In the genomic region with DNA sequence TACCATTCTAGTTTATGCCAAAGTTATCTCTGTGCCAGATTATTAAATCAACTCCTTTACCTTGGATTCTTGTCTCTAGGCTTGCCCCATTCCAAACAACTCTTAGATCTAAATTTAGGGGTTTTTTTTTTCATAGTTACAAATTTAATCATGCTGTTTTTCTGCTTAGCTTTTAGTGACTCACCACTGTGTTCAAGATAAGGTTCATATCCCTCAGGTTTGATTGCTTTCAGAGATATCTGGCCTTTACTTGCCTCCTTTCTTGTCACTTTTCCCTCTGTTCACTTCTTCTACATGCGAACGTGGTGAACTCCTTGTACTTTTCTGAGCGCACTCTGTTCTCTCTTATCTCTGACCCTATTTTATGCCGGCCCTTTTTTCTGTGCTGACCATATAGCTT, we compare ENCODE assay signal across 14 cellular contexts.
"Had no signal": no experiment of that assay in that cellular context is flagged by ENCODE, and none has a peak within 500 bp of the region (broad histone marks: within the 10 kb centered on the region; RNA-seq: fewer than 3 reads in every experiment).

No MANE protein-coding gene starts in this region.

- H3K27ac ChIP-seq: coronary artery, hepatocyte, ovary, tibial nerve, VCaP had no signal

- H3K9me3 ChIP-seq: ovary, tibial nerve had no signal

- H3K36me3 ChIP-seq: ovary had no signal

- H2AFZ ChIP-seq: hepatocyte had no signal

- DNase-seq: activated CD4-positive, alpha-beta memory T cell treated with anti-CD3 and anti-CD28 coated beads, Interleukin-2, amount 10 ng/mL, durations not matched to agents 7 days and 5 days; activated CD4-positive, alpha-beta T cell treated with anti-CD3 and anti-CD28 coated beads for 36 hours; activated naive CD8-positive, alpha-beta T cell treated with anti-CD3 and anti-CD28 coated beads, Interleukin-2, amount 10 ng/mL, durations not matched to agents 7 days and 5 days; caudate nucleus; effector CD4-positive, alpha-beta T cell; kidney glomerular epithelial cell; nephron progenitor cell; ovary; small intestine; T-cell had no signal

- ATAC-seq: activated CD4-positive, alpha-beta T cell treated with anti-CD3 and anti-CD28 coated beads for 36 hours; T-cell had no signal

- H3K27me3 ChIP-seq: hepatocyte, ovary, tibial nerve had no signal

- H3K79me2 ChIP-seq: hepatocyte had no signal

- H3K4me2 ChIP-seq: hepatocyte had no signal

- H3K4me1 ChIP-seq: tibial nerve had no signal

- H3K4me3 ChIP-seq: coronary artery, hepatocyte, ovary, tibial nerve had no signal
